ENCODE assay signal across 1 cellular context in the genomic region with DNA sequence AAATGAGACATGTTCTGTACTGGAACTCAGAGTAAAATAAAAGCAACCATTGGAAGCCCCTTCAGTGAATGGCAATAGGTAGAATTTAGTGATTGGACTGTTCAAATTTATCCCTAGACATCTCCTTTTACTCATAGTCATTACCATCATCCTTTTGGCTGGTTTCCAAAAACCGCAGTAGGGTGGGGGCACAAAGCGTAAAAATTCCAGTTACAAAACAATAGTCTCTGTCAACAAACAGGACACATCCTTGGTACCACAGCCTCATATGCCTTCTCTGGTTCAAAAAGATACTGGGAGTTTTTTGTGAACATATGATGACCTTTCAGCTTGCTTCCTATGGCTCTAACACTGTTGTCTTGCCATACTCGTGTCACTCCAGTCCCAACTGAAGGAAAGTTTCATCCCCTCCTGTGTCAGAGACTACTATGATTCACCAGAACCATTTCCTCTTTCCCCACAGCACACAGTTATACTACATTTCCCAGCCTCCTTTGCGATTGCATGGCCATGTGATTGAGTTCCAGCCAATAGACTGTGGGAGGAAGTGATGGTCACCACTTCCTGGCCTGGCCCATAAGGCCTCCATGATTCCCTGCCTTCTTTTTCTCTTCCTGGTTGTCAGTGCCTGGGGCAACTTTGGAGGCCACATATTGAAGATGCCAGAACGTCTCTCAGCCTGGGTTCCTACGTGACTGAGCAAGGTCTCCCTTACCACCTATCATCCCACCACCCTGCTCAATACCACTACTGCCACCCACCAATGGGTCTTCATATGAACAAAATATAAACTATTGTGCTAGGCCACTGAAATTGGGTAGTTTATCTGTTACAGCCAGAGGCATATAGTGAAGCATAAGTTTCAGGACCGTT.
A peak's percentile ranks its signal among the peaks of the same experiment; 100 is the strongest.
TF ChIP-seq lines count a peak whose summit lies in the region.

No MANE protein-coding gene starts in this region.

TF ChIP-seq in K562, 482 proteins besides CTCF, POLR2A, EP300 and RAD21 (continued from another document and continues in another):
- TF ChIP-seq, protein P1, sequence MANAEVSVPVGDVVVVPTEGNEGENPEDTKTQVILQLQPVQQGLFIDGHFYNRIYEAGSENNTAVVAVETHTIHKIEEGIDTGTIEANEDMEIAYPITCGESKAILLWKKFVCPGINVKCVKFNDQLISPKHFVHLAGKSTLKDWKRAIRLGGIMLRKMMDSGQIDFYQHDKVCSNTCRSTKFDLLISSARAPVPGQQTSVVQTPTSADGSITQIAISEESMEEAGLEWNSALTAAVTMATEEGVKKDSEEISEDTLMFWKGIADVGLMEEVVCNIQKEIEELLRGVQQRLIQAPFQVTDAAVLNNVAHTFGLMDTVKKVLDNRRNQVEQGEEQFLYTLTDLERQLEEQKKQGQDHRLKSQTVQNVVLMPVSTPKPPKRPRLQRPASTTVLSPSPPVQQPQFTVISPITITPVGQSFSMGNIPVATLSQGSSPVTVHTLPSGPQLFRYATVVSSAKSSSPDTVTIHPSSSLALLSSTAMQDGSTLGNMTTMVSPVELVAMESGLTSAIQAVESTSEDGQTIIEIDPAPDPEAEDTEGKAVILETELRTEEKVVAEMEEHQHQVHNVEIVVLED (CRISPR knock-in tag; IDR thresholded peaks at IDR 0.05): peak; percentile 48; the same call in 1 of the 2 replicates
- TF ChIP-seq, protein P2, sequence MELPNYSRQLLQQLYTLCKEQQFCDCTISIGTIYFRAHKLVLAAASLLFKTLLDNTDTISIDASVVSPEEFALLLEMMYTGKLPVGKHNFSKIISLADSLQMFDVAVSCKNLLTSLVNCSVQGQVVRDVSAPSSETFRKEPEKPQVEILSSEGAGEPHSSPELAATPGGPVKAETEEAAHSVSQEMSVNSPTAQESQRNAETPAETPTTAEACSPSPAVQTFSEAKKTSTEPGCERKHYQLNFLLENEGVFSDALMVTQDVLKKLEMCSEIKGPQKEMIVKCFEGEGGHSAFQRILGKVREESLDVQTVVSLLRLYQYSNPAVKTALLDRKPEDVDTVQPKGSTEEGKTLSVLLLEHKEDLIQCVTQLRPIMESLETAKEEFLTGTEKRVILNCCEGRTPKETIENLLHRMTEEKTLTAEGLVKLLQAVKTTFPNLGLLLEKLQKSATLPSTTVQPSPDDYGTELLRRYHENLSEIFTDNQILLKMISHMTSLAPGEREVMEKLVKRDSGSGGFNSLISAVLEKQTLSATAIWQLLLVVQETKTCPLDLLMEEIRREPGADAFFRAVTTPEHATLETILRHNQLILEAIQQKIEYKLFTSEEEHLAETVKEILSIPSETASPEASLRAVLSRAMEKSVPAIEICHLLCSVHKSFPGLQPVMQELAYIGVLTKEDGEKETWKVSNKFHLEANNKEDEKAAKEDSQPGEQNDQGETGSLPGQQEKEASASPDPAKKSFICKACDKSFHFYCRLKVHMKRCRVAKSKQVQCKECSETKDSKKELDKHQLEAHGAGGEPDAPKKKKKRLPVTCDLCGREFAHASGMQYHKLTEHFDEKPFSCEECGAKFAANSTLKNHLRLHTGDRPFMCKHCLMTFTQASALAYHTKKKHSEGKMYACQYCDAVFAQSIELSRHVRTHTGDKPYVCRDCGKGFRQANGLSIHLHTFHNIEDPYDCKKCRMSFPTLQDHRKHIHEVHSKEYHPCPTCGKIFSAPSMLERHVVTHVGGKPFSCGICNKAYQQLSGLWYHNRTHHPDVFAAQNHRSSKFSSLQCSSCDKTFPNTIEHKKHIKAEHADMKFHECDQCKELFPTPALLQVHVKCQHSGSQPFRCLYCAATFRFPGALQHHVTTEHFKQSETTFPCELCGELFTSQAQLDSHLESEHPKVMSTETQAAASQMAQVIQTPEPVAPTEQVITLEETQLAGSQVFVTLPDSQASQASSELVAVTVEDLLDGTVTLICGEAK (IDR thresholded peaks at IDR 0.05): peak; percentile 94
- TF ChIP-seq, protein P2 (CRISPR knock-in tag; IDR thresholded peaks at IDR 0.05): no peak
- no peak for TF ChIP-seq BDP1 (IDR thresholded peaks at IDR 0.05; ENCODE audit: insufficient read depth, insufficient read length)
- TF ChIP-seq CTBP1 (IDR thresholded peaks at IDR 0.05; ENCODE audit: borderline replicate concordance): no peak; the same call in 1 of the 2 replicates
- 0 out of 2 replicates have a peak, but pooled peaks have one; percentile 9 for TF ChIP-seq ZNF57 (CRISPR knock-in tag; IDR thresholded peaks at IDR 0.05)
- TF ChIP-seq, protein P3, sequence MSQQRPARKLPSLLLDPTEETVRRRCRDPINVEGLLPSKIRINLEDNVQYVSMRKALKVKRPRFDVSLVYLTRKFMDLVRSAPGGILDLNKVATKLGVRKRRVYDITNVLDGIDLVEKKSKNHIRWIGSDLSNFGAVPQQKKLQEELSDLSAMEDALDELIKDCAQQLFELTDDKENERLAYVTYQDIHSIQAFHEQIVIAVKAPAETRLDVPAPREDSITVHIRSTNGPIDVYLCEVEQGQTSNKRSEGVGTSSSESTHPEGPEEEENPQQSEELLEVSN (IDR thresholded peaks at IDR 0.05; ENCODE audit: borderline replicate concordance in 1 of 2, extremely low read depth in 1 of 2, insufficient read depth in 1 of 2, insufficient read length in 1 of 2, low read depth in 1 of 2, low read length in 1 of 2, poor library complexity in 1 of 2, severe bottlenecking in 1 of 2): no peak
- TF ChIP-seq ZNF143 (CRISPR knock-in tag; IDR thresholded peaks at IDR 0.05): peak; percentile 90
- TF ChIP-seq, protein P4, sequence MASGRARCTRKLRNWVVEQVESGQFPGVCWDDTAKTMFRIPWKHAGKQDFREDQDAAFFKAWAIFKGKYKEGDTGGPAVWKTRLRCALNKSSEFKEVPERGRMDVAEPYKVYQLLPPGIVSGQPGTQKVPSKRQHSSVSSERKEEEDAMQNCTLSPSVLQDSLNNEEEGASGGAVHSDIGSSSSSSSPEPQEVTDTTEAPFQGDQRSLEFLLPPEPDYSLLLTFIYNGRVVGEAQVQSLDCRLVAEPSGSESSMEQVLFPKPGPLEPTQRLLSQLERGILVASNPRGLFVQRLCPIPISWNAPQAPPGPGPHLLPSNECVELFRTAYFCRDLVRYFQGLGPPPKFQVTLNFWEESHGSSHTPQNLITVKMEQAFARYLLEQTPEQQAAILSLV (tag; IDR thresholded peaks at IDR 0.05): 0 out of 2 replicates have a peak, but pooled peaks have one; percentile 43
- TF ChIP-seq ARNT (IDR thresholded peaks at IDR 0.05): peak in 1 of 2 experiments; percentile 81; a peak in 1 of 4 replicates
- TF ChIP-seq, protein P5, sequence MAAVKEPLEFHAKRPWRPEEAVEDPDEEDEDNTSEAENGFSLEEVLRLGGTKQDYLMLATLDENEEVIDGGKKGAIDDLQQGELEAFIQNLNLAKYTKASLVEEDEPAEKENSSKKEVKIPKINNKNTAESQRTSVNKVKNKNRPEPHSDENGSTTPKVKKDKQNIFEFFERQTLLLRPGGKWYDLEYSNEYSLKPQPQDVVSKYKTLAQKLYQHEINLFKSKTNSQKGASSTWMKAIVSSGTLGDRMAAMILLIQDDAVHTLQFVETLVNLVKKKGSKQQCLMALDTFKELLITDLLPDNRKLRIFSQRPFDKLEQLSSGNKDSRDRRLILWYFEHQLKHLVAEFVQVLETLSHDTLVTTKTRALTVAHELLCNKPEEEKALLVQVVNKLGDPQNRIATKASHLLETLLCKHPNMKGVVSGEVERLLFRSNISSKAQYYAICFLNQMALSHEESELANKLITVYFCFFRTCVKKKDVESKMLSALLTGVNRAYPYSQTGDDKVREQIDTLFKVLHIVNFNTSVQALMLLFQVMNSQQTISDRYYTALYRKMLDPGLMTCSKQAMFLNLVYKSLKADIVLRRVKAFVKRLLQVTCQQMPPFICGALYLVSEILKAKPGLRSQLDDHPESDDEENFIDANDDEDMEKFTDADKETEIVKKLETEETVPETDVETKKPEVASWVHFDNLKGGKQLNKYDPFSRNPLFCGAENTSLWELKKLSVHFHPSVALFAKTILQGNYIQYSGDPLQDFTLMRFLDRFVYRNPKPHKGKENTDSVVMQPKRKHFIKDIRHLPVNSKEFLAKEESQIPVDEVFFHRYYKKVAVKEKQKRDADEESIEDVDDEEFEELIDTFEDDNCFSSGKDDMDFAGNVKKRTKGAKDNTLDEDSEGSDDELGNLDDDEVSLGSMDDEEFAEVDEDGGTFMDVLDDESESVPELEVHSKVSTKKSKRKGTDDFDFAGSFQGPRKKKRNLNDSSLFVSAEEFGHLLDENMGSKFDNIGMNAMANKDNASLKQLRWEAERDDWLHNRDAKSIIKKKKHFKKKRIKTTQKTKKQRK (IDR thresholded peaks at IDR 0.05; ENCODE audit: borderline replicate concordance, low read depth, low read length): no peak
- peak; percentile 53; the same call in 1 of the 2 replicates for TF ChIP-seq ZNF311 (CRISPR knock-in tag; IDR thresholded peaks at IDR 0.05)
- TF ChIP-seq ZNF589 (CRISPR knock-in tag; IDR thresholded peaks at IDR 0.05; ENCODE audit: low read depth): peak; percentile 90
- TF ChIP-seq NR2C2 (CRISPR knock-in tag; IDR thresholded peaks at IDR 0.05): no peak
- peak; percentile 43; the same call in 1 of the 2 replicates for TF ChIP-seq NR2C2 (tag; IDR thresholded peaks at IDR 0.05)
- no peak for TF ChIP-seq ZNF444 (CRISPR knock-in tag; IDR thresholded peaks at IDR 0.05)
- TF ChIP-seq TRIM28 (IDR thresholded peaks at IDR 0.05): no peak
- no peak for TF ChIP-seq ATF6 (CRISPR knock-in tag; IDR thresholded peaks at IDR 0.05)
- no peak for TF ChIP-seq HDAC6 (IDR thresholded peaks at IDR 0.05; ENCODE audit: low read depth, low read length)
- no peak for TF ChIP-seq U2AF2 (optimal IDR thresholded peaks at IDR 0.05; ENCODE audit: low read depth, low read length)
- TF ChIP-seq CEBPB (tag; IDR thresholded peaks at IDR 0.05): no peak
- TF ChIP-seq HBP1 (CRISPR knock-in tag; IDR thresholded peaks at IDR 0.05): peak; percentile 58; the same call in 1 of the 2 replicates
- TF ChIP-seq SETDB1 (IDR thresholded peaks at IDR 0.05; ENCODE audit: low read length): no peak
- TF ChIP-seq HNRNPK (IDR thresholded peaks at IDR 0.05; ENCODE audit: low read depth, low read length, poor library complexity, severe bottlenecking): no peak
- TF ChIP-seq SIN3A (IDR thresholded peaks at IDR 0.05; ENCODE audit: borderline replicate concordance in 2 of 2, control insufficient read depth in 1 of 2, low read depth in 2 of 2, low read length in 2 of 2): no peak
- no peak for TF ChIP-seq ILF3 (IDR thresholded peaks at IDR 0.05; ENCODE audit: borderline replicate concordance)
